In genomic region chr4:81152839-81153713, GRCh38 we compare ENCODE assay signal across 10 cellular contexts.
DNase-seq lines count a peak whose midpoint lies in the region; ATAC-seq and TF ChIP-seq lines count a peak whose summit lies in the region.
"Had no signal": no experiment of that assay in that cellular context is flagged by ENCODE, and none has a peak within 500 bp of the region (broad histone marks: within the 10 kb centered on the region; RNA-seq: fewer than 3 reads in every experiment).

No MANE protein-coding gene starts in this region.

- CTCF ChIA-PET in activated CD8-positive, alpha-beta T cell treated with anti-CD3 and anti-CD28 coated beads for 36 hours (lab: Charles Lee), result no interaction called here

- no peaks in the 10 kb centered on the region for H4K20me1 ChIP-seq in Karpas-422 (ENCODE audit: insufficient read depth, low read depth, low read length)

- in situ Hi-C loops in ACHN (cut with HindIII; ENCODE audit: low pct_ligation_motif_present, low pct_unique_long_range_greater_than_20kb, low sequenced_read_pairs) (no loop called here), KBM-7 (cut with MboI; ENCODE audit: low pct_unique_long_range_greater_than_20kb, low sequenced_read_pairs) (no loop called here)

- no peaks in the 10 kb centered on the region for H3K4me1 Mint-ChIP-seq in activated CD8-positive, alpha-beta T cell treated with anti-CD3 and anti-CD28 coated beads for 36 hours (ENCODE audit: low read depth)
- peaks cover 0 to 10% of the 10 kb centered on the region in 2 donors for H3K4me1 Mint-ChIP-seq in immature natural killer cell

- H3K27ac ChIP-seq in 22Rv1, result peak overlapping the region; percentile 48
- no peak overlapping the region for H3K27ac ChIP-seq in Karpas-422 (ENCODE audit: low read length)

- H3K9me3 ChIP-seq in Karpas-422 (ENCODE audit: low read length), result no peaks in the 10 kb centered on the region
- H3K9me3 ChIP-seq: right atrium auricular region had no signal

- no peak overlapping the region for H3K27ac Mint-ChIP-seq in activated CD8-positive, alpha-beta T cell treated with anti-CD3 and anti-CD28 coated beads for 36 hours
- peak overlapping the region in 4 of 6 donors; percentile 71 to 82 (median 76) for H3K27ac Mint-ChIP-seq in immature natural killer cell

- DNase-seq in DMS53 (lab: John Stamatoyannopoulos, UW) (peak; percentile 20), immature natural killer cell (no peak), Karpas-422 (no peak), kidney glomerular epithelial cell (lab: John Stamatoyannopoulos, UW) (no peak), ACHN (no peak), KBM-7 (no peak)
- DNase-seq in activated CD8-positive, alpha-beta T cell treated with anti-CD3 and anti-CD28 coated beads for 36 hours, result no peak
- DNase-seq: NCI-H1694 had no signal

- H3K4me1 ChIP-seq in Karpas-422 (ENCODE audit: low read length), result no peaks in the 10 kb centered on the region
- H3K4me1 ChIP-seq: right atrium auricular region had no signal

- no peaks in the 10 kb centered on the region for H3K27me3 Mint-ChIP-seq in activated CD8-positive, alpha-beta T cell treated with anti-CD3 and anti-CD28 coated beads for 36 hours
- H3K27me3 Mint-ChIP-seq in immature natural killer cell (ENCODE audit: low read depth in 3 of 3), result peaks cover 0 to 1% (median 0%) of the 10 kb centered on the region in 3 donors

- no peak overlapping the region for H3K9ac ChIP-seq in Karpas-422 (ENCODE audit: low read length)

- H3K4me2 ChIP-seq in Karpas-422 (ENCODE audit: low read depth, low read length, poor library complexity, severe bottlenecking), result no peak overlapping the region

- H3K79me2 ChIP-seq in Karpas-422 (ENCODE audit: low read length), result no peaks in the 10 kb centered on the region

- H3K36me3 Mint-ChIP-seq in activated CD8-positive, alpha-beta T cell treated with anti-CD3 and anti-CD28 coated beads for 36 hours (ENCODE audit: low read depth), result no peaks in the 10 kb centered on the region
- H3K36me3 Mint-ChIP-seq in immature natural killer cell, result no peaks in the 10 kb centered on the region

- H3K4me3 ChIP-seq in Karpas-422 (ENCODE audit: low read length), result no peak overlapping the region

- no peaks in the 10 kb centered on the region for H3K36me3 ChIP-seq in Karpas-422 (ENCODE audit: insufficient read depth, low read length)
- H3K36me3 ChIP-seq: right atrium auricular region had no signal

- H3K9me3 Mint-ChIP-seq in activated CD8-positive, alpha-beta T cell treated with anti-CD3 and anti-CD28 coated beads for 36 hours, result peaks cover 2% of the 10 kb centered on the region
- H3K9me3 Mint-ChIP-seq in immature natural killer cell, result peaks cover 0 to 6% (median 0%) of the 10 kb centered on the region in 6 donors

- no peak overlapping the region for H2AFZ ChIP-seq in Karpas-422 (ENCODE audit: low read length)

- ATAC-seq in activated CD8-positive, alpha-beta T cell treated with anti-CD3 and anti-CD28 coated beads for 36 hours, result no peak

- no peaks in the 10 kb centered on the region for H3K27me3 ChIP-seq in Karpas-422 (ENCODE audit: low read length)
- H3K27me3 ChIP-seq: right atrium auricular region had no signal

- intact Hi-C loops in activated CD8-positive, alpha-beta T cell treated with anti-CD3 and anti-CD28 coated beads for 36 hours (cut with micrococcal nuclease), result no loop called here

- POLR2A ChIA-PET in activated CD8-positive, alpha-beta T cell treated with anti-CD3 and anti-CD28 coated beads for 36 hours (lab: Charles Lee), result no interaction called here

- no peaks in the 10 kb centered on the region for H3K9me2 ChIP-seq in Karpas-422 (replicated peaks; ENCODE audit: insufficient read depth, low read length)

- TF ChIP-seq CTCF in 22Rv1 (IDR thresholded peaks at IDR 0.05), result no peak
- no peak for TF ChIP-seq CTCF in activated CD8-positive, alpha-beta T cell treated with anti-CD3 and anti-CD28 coated beads for 36 hours (IDR thresholded peaks at IDR 0.05)

- peak overlapping the region; percentile 70 for H3K4me3 Mint-ChIP-seq in activated CD8-positive, alpha-beta T cell treated with anti-CD3 and anti-CD28 coated beads for 36 hours
- peak overlapping the region; percentile 70 to 92 (median 73) for H3K4me3 Mint-ChIP-seq in immature natural killer cell
